12 cellular contexts compared by ENCODE assay signal in genomic region chr1:25989860-25990650, GRCh38. TPM values are rescaled to one million over a fixed set of nuclear protein-coding genes. Genes with fewer than 3 reads are reported as not detected.
DNase-seq lines count a peak whose midpoint lies in the region; ATAC-seq and TF ChIP-seq lines count a peak whose summit lies in the region.
"Had no signal": no experiment of that assay in that cellular context is flagged by ENCODE, and none has a peak within 500 bp of the region (broad histone marks: within the 10 kb centered on the region; RNA-seq: fewer than 3 reads in every experiment).

No MANE protein-coding gene starts in this region.

- no peaks in the 10 kb centered on the region for H3K36me3 ChIP-seq in BE2C

- no peaks in the 10 kb centered on the region for H3K9me3 ChIP-seq in BE2C

- peak overlapping the region; percentile 85 for H3K4me3 Mint-ChIP-seq in activated naive CD8-positive, alpha-beta T cell treated with anti-CD3 and anti-CD28 coated beads for 36 hours

- peak overlapping the region; percentile 24 for H3K4me3 ChIP-seq in BE2C (ENCODE audit: low read depth, low read length)
- H3K4me3 ChIP-seq: GM23248 had no signal

- no peak for ATAC-seq in GM19023 (IDR thresholded peaks at IDR 0.05; ENCODE audit: unreplicated experiment)
- ATAC-seq in HG03565 (IDR thresholded peaks at IDR 0.05; ENCODE audit: unreplicated experiment), result no peak
- ATAC-seq in GM19455 (IDR thresholded peaks at IDR 0.05; ENCODE audit: unreplicated experiment), result no peak
- ATAC-seq in HG02642 (IDR thresholded peaks at IDR 0.05; ENCODE audit: poor library complexity, unreplicated experiment), result no peak
- ATAC-seq: SK-N-SH treated with all-trans-retinoic acid at 6 μM for 48 hours had no signal

- H3K9me3 Mint-ChIP-seq in activated naive CD8-positive, alpha-beta T cell treated with anti-CD3 and anti-CD28 coated beads for 36 hours, result no peaks in the 10 kb centered on the region

- H3K27ac Mint-ChIP-seq in activated naive CD8-positive, alpha-beta T cell treated with anti-CD3 and anti-CD28 coated beads for 36 hours, result peak overlapping the region; percentile 92

- TF ChIP-seq CTCF in BE2C (IDR thresholded peaks at IDR 0.05; ENCODE audit: low read depth, low read length), result no peak

- H3K4me1 Mint-ChIP-seq in activated naive CD8-positive, alpha-beta T cell treated with anti-CD3 and anti-CD28 coated beads for 36 hours, result peaks cover 57% of the 10 kb centered on the region

- peaks cover 24% of the 10 kb centered on the region for H3K36me3 Mint-ChIP-seq in activated naive CD8-positive, alpha-beta T cell treated with anti-CD3 and anti-CD28 coated beads for 36 hours

- no peaks in the 10 kb centered on the region for H3K27me3 ChIP-seq in BE2C

- DNase-seq in BE2C (no peak), HK-2 (ENCODE audit: unreplicated experiment) (peak; percentile 6), mesenteric fat pad (ENCODE audit: low spot score) (peak; percentile 24)
- DNase-seq in activated naive CD8-positive, alpha-beta T cell treated with anti-CD3 and anti-CD28 coated beads for 36 hours, result no peak
- DNase-seq: GM23248, NCI-H187 treated with DMSO at 0.1 percent for 48 hours had no signal

- peaks cover 4% of the 10 kb centered on the region; the same call in 1 of the 2 replicates for H3K4me1 ChIP-seq in BE2C

- H3K27me3 Mint-ChIP-seq in activated naive CD8-positive, alpha-beta T cell treated with anti-CD3 and anti-CD28 coated beads for 36 hours, result no peaks in the 10 kb centered on the region

RNA-seq across cellular contexts. Expression of gene PAFAH2, which starts 7.8 kb away (rescaled TPM):
- 6.9 TPM for polyA plus RNA-seq in BE2C (2012; ENCODE audit: insufficient read depth, insufficient read length, low read depth)
- total RNA-seq in activated naive CD8-positive, alpha-beta T cell treated with anti-CD3 and anti-CD28 coated beads for 36 hours, result 1 to 10 TPM; 8.6 to 8.8 TPM
- total RNA-seq in mesenteric fat pad, result 6.8 TPM

RNA-seq across cellular contexts. Expression of gene EXTL1, which starts 31.5 kb away (rescaled TPM):
- not detected for polyA plus RNA-seq in BE2C (2012; ENCODE audit: insufficient read depth, insufficient read length, low read depth)
- total RNA-seq in activated naive CD8-positive, alpha-beta T cell treated with anti-CD3 and anti-CD28 coated beads for 36 hours, result not detected
- not detected for total RNA-seq in mesenteric fat pad
- total RNA-seq: activated CD8-positive, alpha-beta memory T cell treated with anti-CD3 and anti-CD28 coated beads for 36 hours had no signal

RNA-seq across cellular contexts. Expression of gene SLC30A2, which starts 55.9 kb away (rescaled TPM):
- 0.28 TPM for polyA plus RNA-seq in BE2C (2012; ENCODE audit: insufficient read depth, insufficient read length, low read depth)
- total RNA-seq in activated naive CD8-positive, alpha-beta T cell treated with anti-CD3 and anti-CD28 coated beads for 36 hours, result not detected
- total RNA-seq in mesenteric fat pad, result not detected
- total RNA-seq: activated CD8-positive, alpha-beta memory T cell treated with anti-CD3 and anti-CD28 coated beads for 36 hours; GM23248 had no signal

Comparison
In these comparisons a context has a peak if more than half of its experiments do, and no peak if none do; other contexts are left out.
1. DNase-seq: peak in HK-2 (single experiment) and mesenteric fat pad (single experiment); none in BE2C (single experiment) and activated naive CD8-positive, alpha-beta T cell treated with anti-CD3 and anti-CD28 coated beads for 36 hours (single experiment).